Comparison of ENCODE assay signal across 23 cellular contexts in the genomic region with DNA sequence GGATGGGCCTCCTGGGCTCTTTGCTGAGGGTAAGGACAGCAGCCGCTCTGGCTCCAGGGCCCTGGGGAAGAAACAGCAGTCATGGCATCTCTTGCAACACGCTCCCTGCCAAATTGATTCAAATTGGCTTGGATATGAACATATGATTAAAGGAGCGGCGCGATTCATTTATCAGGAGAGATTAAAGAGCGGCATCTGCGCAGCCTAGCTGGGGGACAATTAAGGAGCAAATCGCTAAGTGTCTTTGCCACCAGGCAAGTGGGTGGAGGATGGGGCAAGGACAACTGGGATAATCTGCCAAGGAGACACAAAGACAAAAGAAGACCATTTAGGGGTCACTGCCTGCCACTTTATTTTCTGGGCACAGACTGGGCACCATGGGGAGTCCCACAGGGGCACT. TPM values are rescaled to one million over a fixed set of nuclear protein-coding genes. Genes with fewer than 3 reads are reported as not detected.
DNase-seq lines count a peak whose midpoint lies in the region; ATAC-seq and TF ChIP-seq lines count a peak whose summit lies in the region.
"Had no signal": no experiment of that assay in that cellular context is flagged by ENCODE, and none has a peak within 500 bp of the region (broad histone marks: within the 10 kb centered on the region; RNA-seq: fewer than 3 reads in every experiment).

No MANE protein-coding gene starts in this region.

- H3K27me3 ChIP-seq in psoas muscle (ENCODE audit: insufficient read depth in 3 of 3, low read length in 2 of 3) = no peaks in the 10 kb centered on the region
- H3K27me3 ChIP-seq: left lung, thyroid gland had no signal

- H3K27ac Mint-ChIP-seq in brain (peak overlapping the region; percentile 17 to 100 (median 82)), chondrocyte (ENCODE audit: unreplicated experiment) (no peak overlapping the region)
- H3K27ac Mint-ChIP-seq: B cell had no signal

- no peaks in the 10 kb centered on the region for H3K9me3 ChIP-seq in psoas muscle
- H3K9me3 ChIP-seq: left lung, stomach, thyroid gland had no signal

- H3K4me3 Mint-ChIP-seq in brain = peak overlapping the region in 2 of 5 experiments; percentile 14 to 16
- no peak overlapping the region for H3K4me3 Mint-ChIP-seq in chondrocyte (ENCODE audit: unreplicated experiment)
- H3K4me3 Mint-ChIP-seq: B cell had no signal

- peak in 3 of 4 donors; percentile 5 to 17 (median 9) for ATAC-seq in psoas muscle
- ATAC-seq: left lung had no signal

- H3K4me1 Mint-ChIP-seq in brain (peaks cover 66% of the 10 kb centered on the region), chondrocyte (ENCODE audit: low read depth) (no peaks in the 10 kb centered on the region)
- H3K4me1 Mint-ChIP-seq: B cell had no signal

- peaks cover 11 to 33% of the 10 kb centered on the region in 2 donors for H3K36me3 ChIP-seq in psoas muscle (ENCODE audit: insufficient read depth in 1 of 2, low read depth in 1 of 2)
- H3K36me3 ChIP-seq: thyroid gland had no signal

- peaks cover 16% of the 10 kb centered on the region for H3K4me1 ChIP-seq in psoas muscle
- H3K4me1 ChIP-seq: thyroid gland had no signal

- H3K36me3 Mint-ChIP-seq in brain (peaks cover 6% of the 10 kb centered on the region), chondrocyte (ENCODE audit: low read depth) (no peaks in the 10 kb centered on the region)

- intact Hi-C loops in psoas muscle (cut with DNase I) = no loop called here

- DNase-seq in NCI-H748 (lab: John Stamatoyannopoulos, UW; ENCODE audit: unreplicated experiment) = peak; percentile 44
- DNase-seq in NCI-H748 treated with DMSO at 0.1 percent for 48 hours (lab: John Stamatoyannopoulos, UW) = no peak
- peak; percentile 69 for DNase-seq in NCI-H2227 treated with DMSO at 0.1 percent for 48 hours (lab: John Stamatoyannopoulos, UW)
- no peak for DNase-seq in psoas muscle
- DNase-seq in GDM1 (lab: John Stamatoyannopoulos, UW) = no peak
- DNase-seq in NCI-H510A (lab: John Stamatoyannopoulos, UW) = no peak
- DNase-seq in chondrocyte (ENCODE audit: low spot score) = no peak
- DNase-seq: activated CD4-positive, alpha-beta T cell treated with anti-CD3 and anti-CD28 coated beads, Interleukin-2, amount 50 U/mL, for 48 hours; activated CD4-positive, CD25-positive, alpha-beta regulatory T cell; activated naive CD4-positive, alpha-beta T cell treated with Interleukin-2 at 50 U/mL for 16 hours; DND-41; effector CD4-positive, alpha-beta T cell; left lung; MV-4-11; NCI-H187 treated with DMSO at 0.1 percent for 48 hours; NCI-H226; nucleus accumbens; stomach; thyroid gland had no signal

- no peak overlapping the region for H3K4me3 ChIP-seq in psoas muscle
- H3K4me3 ChIP-seq: left lung, skin epidermis, stomach, thyroid gland had no signal

- H3K9me3 Mint-ChIP-seq in brain (no peaks in the 10 kb centered on the region), chondrocyte (ENCODE audit: low read depth) (no peaks in the 10 kb centered on the region)

- H3K27ac ChIP-seq in psoas muscle = peak overlapping the region; percentile 21
- H3K27ac ChIP-seq: HL-60, left lung, skin epidermis, stomach, thyroid gland had no signal

- WGBS in psoas muscle, 3 donors = 40 to 50% (median 41%) methylated on average over 8 of the region's 8 CpGs

- TF ChIP-seq CTCF in brain (conservative IDR thresholded peaks at IDR 0.05) (no peak), psoas muscle (IDR thresholded peaks at IDR 0.05) (no peak), chondrocyte (IDR thresholded peaks at IDR 0.05) (no peak)

- no peaks in the 10 kb centered on the region for H3K27me3 Mint-ChIP-seq in brain
- no peaks in the 10 kb centered on the region for H3K27me3 Mint-ChIP-seq in chondrocyte (ENCODE audit: low read depth)
- H3K27me3 Mint-ChIP-seq: B cell had no signal

RNA-seq across cellular contexts. Expression of a gene that starts 27.9 kb away (rescaled TPM):
- polyA plus RNA-seq in brain (ENCODE audit: insufficient read depth, low read depth, low replicate concordance) (12.4 TPM), psoas muscle (1 to 10 TPM in 1 of 3 donors, under 1 TPM in 2; 0.17 to 3.6 (median 0.35) TPM)
- total RNA-seq in psoas muscle (1 to 10 TPM in 1 of 4 donors, under 1 TPM in 2, not detected in 1; 0.26 to 1.7 (median 0.91) TPM), chondrocyte (1.5 to 2.3 TPM (median 2.2 TPM) in 3 replicates)

Comparison
In these comparisons a context has a peak if more than half of its experiments do, and no peak if none do; other contexts are left out.
1. DNase-seq: peak in NCI-H748 (single experiment) and NCI-H2227 treated with DMSO at 0.1 percent for 48 hours (single experiment); none in NCI-H748 treated with DMSO at 0.1 percent for 48 hours (single experiment), psoas muscle (0 of 2), GDM1 (single experiment), NCI-H510A (single experiment) and chondrocyte (single experiment).